In the genomic region with DNA sequence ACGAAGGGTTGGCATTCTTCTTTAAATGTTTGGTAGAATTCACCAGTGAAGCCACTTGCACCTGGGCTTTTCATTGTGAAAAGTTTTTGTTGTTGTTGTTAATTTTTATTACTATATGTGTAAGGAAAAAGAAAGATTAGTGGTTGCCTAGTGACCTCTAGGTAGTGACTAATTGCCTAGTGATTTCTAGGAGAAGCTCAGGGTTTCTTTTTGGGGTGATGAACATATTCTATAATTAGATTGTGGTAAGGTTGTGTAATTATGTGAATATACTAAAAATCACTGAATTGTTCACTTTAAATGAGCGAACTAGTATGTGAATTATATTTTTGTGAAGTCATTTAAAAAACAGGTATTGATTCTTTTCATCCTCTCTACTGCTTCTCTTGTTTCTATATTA, we compare ENCODE assay signal across 16 cellular contexts.
DNase-seq lines count a peak whose midpoint lies in the region; ATAC-seq and TF ChIP-seq lines count a peak whose summit lies in the region.
"Had no signal": no experiment of that assay in that cellular context is flagged by ENCODE, and none has a peak within 500 bp of the region (broad histone marks: within the 10 kb centered on the region; RNA-seq: fewer than 3 reads in every experiment).

No MANE protein-coding gene starts in this region.

- peaks cover 16% of the 10 kb centered on the region for H3K9me3 Mint-ChIP-seq in activated CD8-positive, alpha-beta T cell treated with anti-CD3 and anti-CD28 coated beads, Interleukin-2, amount 10 ng/mL, durations not matched to agents 7 days and 5 days (ENCODE audit: insufficient read depth)

- peak overlapping the region; percentile 73 for H3K27ac Mint-ChIP-seq in activated CD8-positive, alpha-beta T cell treated with anti-CD3 and anti-CD28 coated beads, Interleukin-2, amount 10 ng/mL, durations not matched to agents 7 days and 5 days
- H3K27ac Mint-ChIP-seq: type B pancreatic cell had no signal

- H3K36me3 Mint-ChIP-seq in activated CD8-positive, alpha-beta T cell treated with anti-CD3 and anti-CD28 coated beads, Interleukin-2, amount 10 ng/mL, durations not matched to agents 7 days and 5 days (ENCODE audit: low read depth), result peaks cover 12% of the 10 kb centered on the region
- H3K36me3 Mint-ChIP-seq: type B pancreatic cell had no signal

- intact Hi-C loops in testis (cut with DNase I; ENCODE audit: low total_unique reads), result no loop called here

- ATAC-seq in activated CD8-positive, alpha-beta T cell treated with anti-CD3 and anti-CD28 coated beads, Interleukin-2, amount 10 ng/mL, durations not matched to agents 7 days and 5 days, result no peak
- ATAC-seq: sciatic nerve had no signal

- no peak for TF ChIP-seq POLR2A in testis (IDR thresholded peaks at IDR 0.05)

- H3K27ac ChIP-seq in testis, result no peak overlapping the region

- CTCF ChIA-PET in activated CD8-positive, alpha-beta T cell treated with anti-CD3 and anti-CD28 coated beads, Interleukin-2, amount 10 ng/mL, durations not matched to agents 7 days and 5 days (lab: Charles Lee), result interaction anchor here (0.9 to 2.3 kb wide), 6 partner anchors 16 to 241 kb away, joined by 3 to 12 read pairs (median 4); no protein-coding TSS in a partner anchor

- TF ChIP-seq CTCF in testis (IDR thresholded peaks at IDR 0.05), result no peak

- H3K36me3 ChIP-seq in testis (ENCODE audit: low read depth, missing control alignments), result no peaks in the 10 kb centered on the region

- H3K27me3 Mint-ChIP-seq in activated CD8-positive, alpha-beta T cell treated with anti-CD3 and anti-CD28 coated beads, Interleukin-2, amount 10 ng/mL, durations not matched to agents 7 days and 5 days (ENCODE audit: low read depth), result no peaks in the 10 kb centered on the region
- H3K27me3 Mint-ChIP-seq: type B pancreatic cell had no signal

- H3K4me3 ChIP-seq in testis, result no peak overlapping the region

- POLR2A ChIA-PET in activated CD8-positive, alpha-beta T cell treated with anti-CD3 and anti-CD28 coated beads, Interleukin-2, amount 10 ng/mL, durations not matched to agents 7 days and 5 days (lab: Charles Lee), result interaction anchor here (1.1 to 1.8 kb wide), 5 partner anchors 12 to 181 kb away, joined by 3 to 8 read pairs (median 4); a partner anchor contains a TSS

- 71 to 90% methylated on average over 2 of the region's 2 CpGs for WGBS in testis, 2 donors

- no peaks in the 10 kb centered on the region for H3K9me3 ChIP-seq in testis

- no peak overlapping the region for H3K4me3 Mint-ChIP-seq in activated CD8-positive, alpha-beta T cell treated with anti-CD3 and anti-CD28 coated beads, Interleukin-2, amount 10 ng/mL, durations not matched to agents 7 days and 5 days
- H3K4me3 Mint-ChIP-seq: type B pancreatic cell had no signal

- DNase-seq in SIG-M5 treated with dmso at 0.1 percent for 504 hours (lab: John Stamatoyannopoulos, UW; ENCODE audit: unreplicated experiment), result peak; percentile 33
- no peak for DNase-seq in SIG-M5 (lab: John Stamatoyannopoulos, UW)
- DNase-seq in HT1080 (ENCODE audit: low read depth), result peak; percentile 36
- no peak for DNase-seq in activated CD8-positive, alpha-beta T cell treated with anti-CD3 and anti-CD28 coated beads, Interleukin-2, amount 10 ng/mL, durations not matched to agents 7 days and 5 days
- DNase-seq in glomerular visceral epithelial cell (ENCODE audit: extremely low spot score), result peak; percentile 45
- no peak for DNase-seq in NCI-H1417 treated with DMSO at 0.1 percent for 48 hours (lab: John Stamatoyannopoulos, UW)
- DNase-seq in NCI-H82 (lab: John Stamatoyannopoulos, UW), result no peak
- DNase-seq in testis, result no peak
- DNase-seq: anterior cingulate cortex; DMS 273 treated with DMSO at 0.1 percent for 48 hours; effector memory CD4-positive, alpha-beta T cell; H7; NCI-H1930; NCI-H774 had no signal

- no peaks in the 10 kb centered on the region for H3K27me3 ChIP-seq in testis

- H3K4me1 Mint-ChIP-seq in activated CD8-positive, alpha-beta T cell treated with anti-CD3 and anti-CD28 coated beads, Interleukin-2, amount 10 ng/mL, durations not matched to agents 7 days and 5 days (ENCODE audit: low read depth), result peaks cover 52% of the 10 kb centered on the region

- peaks cover 4% of the 10 kb centered on the region for H3K4me1 ChIP-seq in testis

Comparison
In these comparisons a context has a peak if more than half of its experiments do, and no peak if none do; other contexts are left out.
1. DNase-seq: peak in SIG-M5 treated with dmso at 0.1 percent for 504 hours (single experiment), HT1080 (single experiment) and glomerular visceral epithelial cell (single experiment); none in SIG-M5 (single experiment), activated CD8-positive, alpha-beta T cell treated with anti-CD3 and anti-CD28 coated beads, Interleukin-2, amount 10 ng/mL, durations not matched to agents 7 days and 5 days (single experiment), NCI-H1417 treated with DMSO at 0.1 percent for 48 hours (single experiment), NCI-H82 (single experiment) and testis (single experiment).